In the genomic region with DNA sequence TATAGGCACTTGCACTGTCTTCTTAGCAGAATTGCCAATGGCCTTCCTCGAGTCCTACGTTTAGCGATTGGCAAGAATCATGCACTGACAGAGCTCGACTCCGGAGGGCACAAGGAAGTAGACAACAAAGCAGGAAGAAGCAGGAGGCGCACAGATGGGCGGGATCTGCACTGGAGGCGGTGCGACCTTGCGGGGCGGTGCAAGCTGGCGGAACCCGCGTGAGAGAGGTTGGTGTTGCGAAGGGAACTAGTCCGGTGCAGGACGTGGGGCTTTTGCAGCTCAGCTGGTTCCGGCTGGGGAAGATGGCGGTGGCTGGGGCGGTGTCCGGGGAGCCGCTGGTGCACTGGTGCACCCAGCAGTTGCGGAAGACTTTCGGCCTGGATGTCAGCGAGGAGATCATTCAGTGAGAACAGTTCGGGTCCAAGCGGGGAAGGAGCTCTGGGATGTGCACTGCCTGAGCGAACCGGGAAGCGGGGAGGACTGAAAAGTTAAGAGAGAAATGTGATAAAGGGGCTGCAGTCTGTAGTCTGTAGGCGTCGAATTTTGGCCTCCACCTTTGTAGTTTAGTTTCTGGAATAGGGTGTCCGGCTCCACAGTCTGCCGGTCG, we compare ENCODE assay signal across 8 cellular contexts. TPM values are rescaled to one million over a fixed set of nuclear protein-coding genes. Genes with fewer than 3 reads are reported as not detected.
A peak's percentile ranks its signal among the peaks of the same experiment; 100 is the strongest.
DNase-seq lines count a peak whose midpoint lies in the region; ATAC-seq and TF ChIP-seq lines count a peak whose summit lies in the region.

TSS of gene TRIP4 (plus strand) at position 275 of the 607 bp plus-strand sequence. CDS start at position 303, 28 bp downstream.

- H3K79me2 ChIP-seq in GM23338 (replicated peaks; ENCODE audit: insufficient read depth), result peaks cover 20% of the 10 kb centered on the region

- ATAC-seq in GM23338, result peak; percentile 99
- ATAC-seq in stimulated activated naive CD8-positive, alpha-beta T cell treated with anti-CD3 and anti-CD28 coated beads, Interleukin-15, amount 100 ng/mL, for 72 hours, result peak; percentile 100

- H3K27me3 Mint-ChIP-seq in GM23338 (ENCODE audit: insufficient read depth, low read depth, poor library complexity) (peaks cover 2% of the 10 kb centered on the region), nephron progenitor cell (ENCODE audit: low read depth, poor library complexity) (no peaks in the 10 kb centered on the region)
- H3K27me3 Mint-ChIP-seq in stimulated activated naive CD8-positive, alpha-beta T cell treated with anti-CD3 and anti-CD28 coated beads, Interleukin-15, amount 100 ng/mL, for 72 hours, result no peaks in the 10 kb centered on the region

- peak within 1 kb of the TSS; percentile 89; the same call in 1 of the 2 replicates for H2AFZ ChIP-seq in GM23338

- peaks cover 7% of the 10 kb centered on the region; the same call in 1 of the 2 replicates for H3F3A ChIP-seq in GM23338 (replicated peaks; ENCODE audit: low read depth)

- H3K9me3 Mint-ChIP-seq in GM23338, result no peaks in the 10 kb centered on the region; the same call in 2 of the 3 replicates
- peaks cover 6% of the 10 kb centered on the region for H3K9me3 Mint-ChIP-seq in nephron progenitor cell
- peaks cover 0 to 5% of the 10 kb centered on the region in 2 donors for H3K9me3 Mint-ChIP-seq in stimulated activated naive CD8-positive, alpha-beta T cell treated with anti-CD3 and anti-CD28 coated beads, Interleukin-15, amount 100 ng/mL, for 72 hours

- peak within 1 kb of the TSS; percentile 89 for H3K4me2 ChIP-seq in GM23338

- no peaks in the 10 kb centered on the region for H3K9me2 ChIP-seq in GM23338 (ENCODE audit: insufficient read depth)

- DNase-seq in Daoy (ENCODE audit: low read depth) (peak; percentile 97), GM23338 (ENCODE audit: low spot score) (peak; percentile 97), LHCN-M2 (ENCODE audit: low read depth) (peak; percentile 96), SHP77 (lab: John Stamatoyannopoulos, UW) (peak; percentile 97 to 98), fibroblast of the conjunctiva (ENCODE audit: low read depth) (peak; percentile 96), nephron progenitor cell (peak; percentile 87)
- peak; percentile 96 for DNase-seq in activated effector memory CD4-positive, alpha-beta T cell treated with Interleukin-2 at 50 U/mL for 16 hours
- peak; percentile 95 to 97 for DNase-seq in stimulated activated naive CD8-positive, alpha-beta T cell treated with anti-CD3 and anti-CD28 coated beads, Interleukin-15, amount 100 ng/mL, for 72 hours

- H4K20me1 ChIP-seq in GM23338 (replicated peaks; ENCODE audit: insufficient read depth), result no peaks in the 10 kb centered on the region

- H3K27ac Mint-ChIP-seq in GM23338, result peak within 1 kb of the TSS; percentile 96
- H3K27ac Mint-ChIP-seq in nephron progenitor cell, result peak within 1 kb of the TSS; percentile 44
- peak within 1 kb of the TSS; percentile 98 to 99 for H3K27ac Mint-ChIP-seq in stimulated activated naive CD8-positive, alpha-beta T cell treated with anti-CD3 and anti-CD28 coated beads, Interleukin-15, amount 100 ng/mL, for 72 hours

- TF ChIP-seq CTCF in GM23338 (conservative IDR thresholded peaks at IDR 0.05; ENCODE audit: low read depth in 2 of 2) (peak in 1 of 2 experiments; percentile 11; a peak in 1 of 4 replicates), nephron progenitor cell (IDR thresholded peaks at IDR 0.05) (no peak)

- peaks cover 30% of the 10 kb centered on the region for H3K27me3 ChIP-seq in GM23338 (ENCODE audit: insufficient read depth)

- H3K36me3 Mint-ChIP-seq in GM23338 (ENCODE audit: low read depth) (no peaks in the 10 kb centered on the region; the same call in 2 of the 3 replicates), nephron progenitor cell (ENCODE audit: low read depth) (peaks cover 19% of the 10 kb centered on the region)

- H3K4me1 ChIP-seq in GM23338 (ENCODE audit: insufficient read depth), result no peaks in the 10 kb centered on the region

- H3K4me1 Mint-ChIP-seq in GM23338, result peaks cover 5% of the 10 kb centered on the region
- peaks cover 38% of the 10 kb centered on the region for H3K4me1 Mint-ChIP-seq in nephron progenitor cell
- H3K4me1 Mint-ChIP-seq in stimulated activated naive CD8-positive, alpha-beta T cell treated with anti-CD3 and anti-CD28 coated beads, Interleukin-15, amount 100 ng/mL, for 72 hours, result peaks cover 18% of the 10 kb centered on the region

- no peaks in the 10 kb centered on the region for H3K36me3 ChIP-seq in GM23338 (ENCODE audit: insufficient read depth)

- H3K27ac ChIP-seq in GM23338 (ENCODE audit: low read depth), result peak within 1 kb of the TSS; percentile 70; the same call in 1 of the 2 replicates

- H3K4me3 ChIP-seq in GM23338, result peak within 1 kb of the TSS; percentile 79

- H3K4me3 Mint-ChIP-seq in GM23338 (peak within 1 kb of the TSS; percentile 99), nephron progenitor cell (peak within 1 kb of the TSS; percentile 98)
- peak within 1 kb of the TSS; percentile 93 to 99 for H3K4me3 Mint-ChIP-seq in stimulated activated naive CD8-positive, alpha-beta T cell treated with anti-CD3 and anti-CD28 coated beads, Interleukin-15, amount 100 ng/mL, for 72 hours

TF ChIP-seq in GM23338, 12 proteins besides CTCF, POLR2A, EP300 and RAD21 (continues in another document):
- no peak for TF ChIP-seq JUNB (IDR thresholded peaks at IDR 0.05; ENCODE audit: unreplicated experiment)
- TF ChIP-seq EZH2 (IDR thresholded peaks at IDR 0.05; ENCODE audit: low read depth, unreplicated experiment), result no peak
- no peak for TF ChIP-seq STAT1 (IDR thresholded peaks at IDR 0.05; ENCODE audit: unreplicated experiment)
- TF ChIP-seq EZH2phosphoT487 (IDR thresholded peaks at IDR 0.05; ENCODE audit: unreplicated experiment), result no peak
- TF ChIP-seq NANOG (IDR thresholded peaks at IDR 0.05; ENCODE audit: borderline replicate concordance), result no peak
- peak; percentile 82 for TF ChIP-seq CREB1 (CRISPR knock-in tag; IDR thresholded peaks at IDR 0.05; ENCODE audit: low read depth)
- TF ChIP-seq, protein P1, sequence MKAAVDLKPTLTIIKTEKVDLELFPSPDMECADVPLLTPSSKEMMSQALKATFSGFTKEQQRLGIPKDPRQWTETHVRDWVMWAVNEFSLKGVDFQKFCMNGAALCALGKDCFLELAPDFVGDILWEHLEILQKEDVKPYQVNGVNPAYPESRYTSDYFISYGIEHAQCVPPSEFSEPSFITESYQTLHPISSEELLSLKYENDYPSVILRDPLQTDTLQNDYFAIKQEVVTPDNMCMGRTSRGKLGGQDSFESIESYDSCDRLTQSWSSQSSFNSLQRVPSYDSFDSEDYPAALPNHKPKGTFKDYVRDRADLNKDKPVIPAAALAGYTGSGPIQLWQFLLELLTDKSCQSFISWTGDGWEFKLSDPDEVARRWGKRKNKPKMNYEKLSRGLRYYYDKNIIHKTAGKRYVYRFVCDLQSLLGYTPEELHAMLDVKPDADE (IDR thresholded peaks at IDR 0.05), result peak; percentile 83
- peak; percentile 83 for TF ChIP-seq POLR2AphosphoS5 (IDR thresholded peaks at IDR 0.05; ENCODE audit: low read depth)

RNA-seq across cellular contexts. Expression of gene TRIP4, which starts in this region (rescaled TPM):
- 11.4 and 13.5 TPM in 2 replicates for total RNA-seq in Daoy (2014; rRNA removed; shearing (Covaris generic))
- 9.8 and 10.3 TPM in 2 replicates for total RNA-seq in GM23338 (2014; rRNA removed; shearing (Covaris generic))
- polyA plus RNA-seq in GM23338 (2016; fragmentation: Nextera tagmentation; extraction: Ambion mirVana), result 16.0 and 16.6 TPM in 2 replicates
- total RNA-seq in LHCN-M2 (2014; rRNA removed), result 8.1 and 9.2 TPM in 2 replicates
- 16.5 TPM for polyA plus RNA-seq in LHCN-M2 (2012)

Comparison
In these comparisons a context has a peak if more than half of its experiments do, and no peak if none do; other contexts are left out.
1. Peak in every context shown above with its lines: DNase-seq, ATAC-seq, H3K4me3 ChIP-seq and H3K27ac ChIP-seq.
2. H3K27ac Mint-ChIP-seq: peak in every context shown above with its lines; median percentile 98 in stimulated activated naive CD8-positive, alpha-beta T cell treated with anti-CD3 and anti-CD28 coated beads, Interleukin-15, amount 100 ng/mL, for 72 hours; 96 in GM23338; 44 in nephron progenitor cell.